8 cellular contexts compared by ENCODE assay signal in the genomic region with DNA sequence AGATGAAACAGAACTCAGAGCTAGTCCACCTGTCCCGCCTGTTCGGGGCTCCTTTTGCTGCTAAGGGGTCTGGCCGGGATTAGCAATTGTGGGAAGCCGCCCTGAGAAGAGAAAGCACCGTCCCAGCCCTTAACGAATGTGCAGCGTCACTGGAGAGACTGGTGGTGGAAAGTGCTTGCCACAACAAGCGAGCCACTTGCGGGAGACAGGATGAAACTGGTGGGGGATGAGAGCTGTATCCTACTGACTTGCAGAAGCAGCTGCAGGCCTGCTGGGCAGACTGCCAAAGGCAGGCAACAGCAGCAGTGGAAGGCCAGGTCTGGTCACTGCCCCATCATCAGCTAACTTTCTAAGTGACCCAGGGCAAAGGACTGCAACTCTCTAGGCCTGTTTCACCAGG.
DNase-seq lines count a peak whose midpoint lies in the region; ATAC-seq and TF ChIP-seq lines count a peak whose summit lies in the region.

No MANE protein-coding gene starts in this region.

- WGBS in prostate gland = 26% methylated on average over 9 of the region's 9 CpGs

- peaks cover 0 to 96% (median 7%) of the 10 kb centered on the region in 11 experiments; a peak in 9 of 22 replicates for H4K20me1 ChIP-seq in BLaER1 treated with 17β-estradiol and CSF1 and Interleukin-3, amounts not matched to agents 10 nM and 100 nM

- H3K36me3 Mint-ChIP-seq in brain (no peaks in the 10 kb centered on the region), immature natural killer cell (peaks cover 0 to 5% (median 0%) of the 10 kb centered on the region in 3 donors)

- H3K27ac ChIP-seq in BLaER1 treated with 17β-estradiol and CSF1 and Interleukin-3, amounts not matched to agents 10 nM and 100 nM = peak overlapping the region; percentile 52 to 97 (median 90)
- H3K27ac ChIP-seq in prostate gland = peak overlapping the region in 1 of 2 donors; percentile 28

- peak overlapping the region; percentile 36 to 85 (median 74); a peak in 20 of 22 replicates for H3K9ac ChIP-seq in BLaER1 treated with 17β-estradiol and CSF1 and Interleukin-3, amounts not matched to agents 10 nM and 100 nM

- DNase-seq in MG63 (peak; percentile 34), T-helper 2 cell (peak in 4 of 5 experiments; percentile 38 to 90 (median 61)), immature natural killer cell (peak; percentile 84 to 86 (median 85)), prostate gland (ENCODE audit: low spot score) (no peak)
- peak; percentile 70 for DNase-seq in stimulated activated CD4-positive, alpha-beta T cell treated with anti-CD3 and anti-CD28 coated beads, Interleukin-15, amount 100 ng/mL, for 24 hours

- H3K4me2 ChIP-seq in BLaER1 treated with 17β-estradiol and CSF1 and Interleukin-3, amounts not matched to agents 10 nM and 100 nM = peak overlapping the region; percentile 94 to 100 (median 96)

- peaks cover 99 to 100% (median 100%) of the 10 kb centered on the region in 10 experiments for H3K4me1 ChIP-seq in BLaER1 treated with 17β-estradiol and CSF1 and Interleukin-3, amounts not matched to agents 10 nM and 100 nM
- H3K4me1 ChIP-seq in prostate gland (replicated peaks) = peaks cover 5% of the 10 kb centered on the region

- intact Hi-C loops in prostate gland (cut with DNase I) = loop anchor here (5.0 kb wide), 2 partner anchors 94 to 111 kb away; a partner anchor contains a TSS

- TF ChIP-seq CTCF in brain (conservative IDR thresholded peaks at IDR 0.05) = no peak
- TF ChIP-seq CTCF in prostate gland (IDR thresholded peaks at IDR 0.05) = no peak

- H3K27ac Mint-ChIP-seq in brain = peak overlapping the region; percentile 69 to 97 (median 89)
- H3K27ac Mint-ChIP-seq in immature natural killer cell = peak overlapping the region; percentile 99 to 100 (median 100)

- H3K36me3 ChIP-seq in BLaER1 treated with 17β-estradiol and CSF1 and Interleukin-3, amounts not matched to agents 10 nM and 100 nM = peaks cover 0 to 19% (median 0%) of the 10 kb centered on the region in 11 experiments; a peak in 4 of 22 replicates
- H3K36me3 ChIP-seq in MG63 (no peaks in the 10 kb centered on the region), prostate gland (no peaks in the 10 kb centered on the region)

- no peak for TF ChIP-seq POLR2A in prostate gland (IDR thresholded peaks at IDR 0.05)

- H3K4me1 Mint-ChIP-seq in brain = peaks cover 81% of the 10 kb centered on the region
- peaks cover 96 to 99% of the 10 kb centered on the region in 2 donors for H3K4me1 Mint-ChIP-seq in immature natural killer cell

- H3K4me3 Mint-ChIP-seq in brain (no peak overlapping the region), immature natural killer cell (peak overlapping the region; percentile 79 to 84 (median 83))

- no peak for ATAC-seq in GM19452 (IDR thresholded peaks at IDR 0.05; ENCODE audit: unreplicated experiment)

- H3K9me3 Mint-ChIP-seq in brain = no peaks in the 10 kb centered on the region
- H3K9me3 Mint-ChIP-seq in immature natural killer cell = peaks cover 0 to 2% (median 0%) of the 10 kb centered on the region in 6 donors

- H3K4me3 ChIP-seq in BLaER1 treated with 17β-estradiol and CSF1 and Interleukin-3, amounts not matched to agents 10 nM and 100 nM = peak overlapping the region in 7 of 10 experiments; percentile 2 to 66 (median 50); a peak in 11 of 20 replicates
- H3K4me3 ChIP-seq in MG63 = no peak overlapping the region
- H3K4me3 ChIP-seq in prostate gland = no peak overlapping the region

- H3K9me3 ChIP-seq in BLaER1 treated with 17β-estradiol and CSF1 and Interleukin-3, amounts not matched to agents 10 nM and 100 nM (replicated peaks in 1 of 11) = no peaks in the 10 kb centered on the region
- H3K9me3 ChIP-seq in MG63 = no peaks in the 10 kb centered on the region
- H3K9me3 ChIP-seq in prostate gland = no peaks in the 10 kb centered on the region

- H3K27me3 ChIP-seq in BLaER1 treated with 17β-estradiol and CSF1 and Interleukin-3, amounts not matched to agents 10 nM and 100 nM = no peaks in the 10 kb centered on the region
- no peaks in the 10 kb centered on the region for H3K27me3 ChIP-seq in MG63
- H3K27me3 ChIP-seq in prostate gland (replicated peaks; ENCODE audit: insufficient read depth) = no peaks in the 10 kb centered on the region

- H3K27me3 Mint-ChIP-seq in brain (no peaks in the 10 kb centered on the region), immature natural killer cell (ENCODE audit: low read depth in 3 of 3) (peaks cover 52 to 60% (median 56%) of the 10 kb centered on the region in 3 donors)

Comparison
In these comparisons a context has a peak if more than half of its experiments do, and no peak if none do; other contexts are left out.
1. H3K4me3 ChIP-seq: peak in BLaER1 treated with 17β-estradiol and CSF1 and Interleukin-3, amounts not matched to agents 10 nM and 100 nM (7 of 10); none in MG63 (single experiment) and prostate gland (0 of 2).
2. H3K4me3 Mint-ChIP-seq: peak in immature natural killer cell (5 of 5); none in brain (0 of 5).